10 cellular contexts compared by ENCODE assay signal in the genomic region with DNA sequence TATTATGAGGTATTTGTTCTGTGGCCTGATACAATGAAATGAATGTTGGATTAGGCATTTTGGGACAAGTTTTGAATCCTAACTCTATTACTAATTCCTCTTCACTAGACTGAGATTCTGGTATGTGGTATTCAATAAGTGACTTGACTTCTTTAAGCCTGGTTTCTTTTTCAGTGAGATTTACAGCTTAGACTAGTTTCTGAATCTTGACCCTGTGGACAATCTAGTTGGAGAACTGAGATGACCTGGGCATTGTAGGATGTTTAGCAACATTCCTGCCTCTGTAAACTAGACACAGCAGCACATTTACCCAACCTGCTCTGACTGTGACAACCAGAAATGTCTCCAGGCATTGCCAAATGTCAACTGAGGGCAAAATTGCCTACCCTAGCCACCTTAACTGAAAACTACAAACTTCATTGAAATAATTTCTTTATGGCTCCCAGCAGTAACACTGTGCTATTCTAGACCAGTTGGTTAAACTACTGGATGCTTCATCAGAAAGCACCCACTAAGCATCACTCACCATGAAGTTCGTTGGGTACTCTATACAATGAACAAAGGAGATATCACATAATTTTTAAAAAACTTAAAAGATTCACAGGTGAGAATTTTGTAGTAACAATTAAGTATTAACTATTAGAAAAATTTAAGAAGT. TPM values are rescaled to one million over a fixed set of nuclear protein-coding genes. Genes with fewer than 3 reads are reported as not detected.
DNase-seq lines count a peak whose midpoint lies in the region; ATAC-seq and TF ChIP-seq lines count a peak whose summit lies in the region.
"Had no signal": no experiment of that assay in that cellular context is flagged by ENCODE, and none has a peak within 500 bp of the region (broad histone marks: within the 10 kb centered on the region; RNA-seq: fewer than 3 reads in every experiment).

No MANE protein-coding gene starts in this region.

- H3K4me1 Mint-ChIP-seq in T-helper 1 cell treated with Interleukin-12 subunit alpha and Interleukin-12 subunit beta and Interleukin-4 antibody, amounts not matched to agents 30 μg/mL and 1 μg/mL, for 36 hours (ENCODE audit: low read depth): peaks cover 53% of the 10 kb centered on the region
- H3K4me1 Mint-ChIP-seq in stimulated activated memory B cell treated with anti-CD40 and anti-IgM and Interleukin-4, amounts not matched to agents 10 μg/mL and 1 μg/mL and 100 μg/mL, for 72 hours: peaks cover 55% of the 10 kb centered on the region

- no peaks in the 10 kb centered on the region for H3K9me3 Mint-ChIP-seq in T-helper 1 cell treated with Interleukin-12 subunit alpha and Interleukin-12 subunit beta and Interleukin-4 antibody, amounts not matched to agents 30 μg/mL and 1 μg/mL, for 36 hours
- H3K9me3 Mint-ChIP-seq in stimulated activated memory B cell treated with anti-CD40 and anti-IgM and Interleukin-4, amounts not matched to agents 10 μg/mL and 1 μg/mL and 100 μg/mL, for 72 hours: no peaks in the 10 kb centered on the region

- H3K4me1 ChIP-seq in prostate gland (replicated peaks): no peaks in the 10 kb centered on the region
- H3K4me1 ChIP-seq: A549 had no signal

- no peak for TF ChIP-seq POLR2A in prostate gland (IDR thresholded peaks at IDR 0.05)

- DNase-seq in T-helper 1 cell (no peak), astrocyte of the hippocampus (ENCODE audit: low read depth, low spot score) (peak; percentile 49), NCI-H187 (lab: John Stamatoyannopoulos, UW) (no peak), prostate gland (ENCODE audit: low spot score) (no peak), cerebellar cortex (ENCODE audit: low spot score) (no peak)

- intact Hi-C loops in prostate gland (cut with DNase I): no loop called here

- H3K27me3 ChIP-seq in prostate gland (replicated peaks; ENCODE audit: insufficient read depth): no peaks in the 10 kb centered on the region

- H3K27ac ChIP-seq in prostate gland: no peak overlapping the region
- H3K27ac ChIP-seq: A549 had no signal

- H3K36me3 Mint-ChIP-seq in T-helper 1 cell treated with Interleukin-12 subunit alpha and Interleukin-12 subunit beta and Interleukin-4 antibody, amounts not matched to agents 30 μg/mL and 1 μg/mL, for 36 hours (ENCODE audit: low read depth): peaks cover 32% of the 10 kb centered on the region
- peaks cover 12% of the 10 kb centered on the region for H3K36me3 Mint-ChIP-seq in stimulated activated memory B cell treated with anti-CD40 and anti-IgM and Interleukin-4, amounts not matched to agents 10 μg/mL and 1 μg/mL and 100 μg/mL, for 72 hours

- no peaks in the 10 kb centered on the region for H3K9me3 ChIP-seq in prostate gland
- H3K9me3 ChIP-seq: A549, thoracic aorta had no signal

- WGBS in prostate gland: 89% methylated on average over 1 of the region's 1 CpG

- no peak for TF ChIP-seq CTCF in prostate gland (IDR thresholded peaks at IDR 0.05)

- peak; percentile 39 for ATAC-seq in HG03280 (IDR thresholded peaks at IDR 0.05; ENCODE audit: unreplicated experiment)
- no peak for ATAC-seq in stimulated activated memory B cell treated with anti-CD40 and anti-IgM and Interleukin-4, amounts not matched to agents 10 μg/mL and 1 μg/mL and 100 μg/mL, for 72 hours
- ATAC-seq: A549 had no signal

- H3K4me3 Mint-ChIP-seq in T-helper 1 cell treated with Interleukin-12 subunit alpha and Interleukin-12 subunit beta and Interleukin-4 antibody, amounts not matched to agents 30 μg/mL and 1 μg/mL, for 36 hours: peak overlapping the region; percentile 67
- peak overlapping the region; percentile 28 for H3K4me3 Mint-ChIP-seq in stimulated activated memory B cell treated with anti-CD40 and anti-IgM and Interleukin-4, amounts not matched to agents 10 μg/mL and 1 μg/mL and 100 μg/mL, for 72 hours

- H3K27ac Mint-ChIP-seq in T-helper 1 cell treated with Interleukin-12 subunit alpha and Interleukin-12 subunit beta and Interleukin-4 antibody, amounts not matched to agents 30 μg/mL and 1 μg/mL, for 36 hours: peak overlapping the region; percentile 82
- H3K27ac Mint-ChIP-seq in stimulated activated memory B cell treated with anti-CD40 and anti-IgM and Interleukin-4, amounts not matched to agents 10 μg/mL and 1 μg/mL and 100 μg/mL, for 72 hours: peak overlapping the region; percentile 92

- H3K4me3 ChIP-seq in prostate gland: no peak overlapping the region
- H3K4me3 ChIP-seq: A549, thoracic aorta had no signal

- no peaks in the 10 kb centered on the region for H3K36me3 ChIP-seq in prostate gland
- H3K36me3 ChIP-seq: thoracic aorta had no signal

- no peaks in the 10 kb centered on the region for H3K27me3 Mint-ChIP-seq in T-helper 1 cell treated with Interleukin-12 subunit alpha and Interleukin-12 subunit beta and Interleukin-4 antibody, amounts not matched to agents 30 μg/mL and 1 μg/mL, for 36 hours (ENCODE audit: low read depth)
- H3K27me3 Mint-ChIP-seq in stimulated activated memory B cell treated with anti-CD40 and anti-IgM and Interleukin-4, amounts not matched to agents 10 μg/mL and 1 μg/mL and 100 μg/mL, for 72 hours: no peaks in the 10 kb centered on the region

RNA-seq across cellular contexts. Expression of gene PTPRC, which starts 16.8 kb away (rescaled TPM):
- 1 to 10 TPM; 8.9 to 9.5 TPM for total RNA-seq in prostate gland
